In genomic region chr2:218898109-218898878, GRCh38 we compare ENCODE assay signal across 8 cellular contexts. TPM values are rescaled to one million over a fixed set of nuclear protein-coding genes. Genes with fewer than 3 reads are reported as not detected.
DNase-seq lines count a peak whose midpoint lies in the region; ATAC-seq and TF ChIP-seq lines count a peak whose summit lies in the region.

No MANE protein-coding gene starts in this region.

- TF ChIP-seq POLR2A in stomach (IDR thresholded peaks at IDR 0.05) = no peak

- H3K4me3 ChIP-seq in stomach = peak overlapping the region in 2 of 4 donors; percentile 14 to 39

- H3K27me3 Mint-ChIP-seq in nephron (ENCODE audit: low read depth) = peaks cover 97% of the 10 kb centered on the region

- peak overlapping the region; percentile 46 to 55 (median 52) for H3K4me3 Mint-ChIP-seq in nephron

- ATAC-seq in HG02870 (IDR thresholded peaks at IDR 0.05; ENCODE audit: unreplicated experiment) = peak; percentile 32

- peaks cover 36% of the 10 kb centered on the region for H3K4me1 Mint-ChIP-seq in nephron

- no peaks in the 10 kb centered on the region for H3K36me3 ChIP-seq in stomach

- H3K4me1 ChIP-seq in stomach = peaks cover 20 to 36% (median 28%) of the 10 kb centered on the region in 4 donors

- DNase-seq in DMS 273 (lab: John Stamatoyannopoulos, UW; ENCODE audit: unreplicated experiment) (peak; percentile 82), DMS 273 treated with DMSO at 0.1 percent for 48 hours (lab: John Stamatoyannopoulos, UW) (no peak), NCI-H748 treated with DMSO at 0.1 percent for 48 hours (lab: John Stamatoyannopoulos, UW) (peak; percentile 37), epidermal melanocyte (ENCODE audit: insufficient read length, low spot score) (peak; percentile 82), stomach (peak; percentile 79)
- DNase-seq in activated CD8-positive, alpha-beta memory T cell treated with anti-CD3 and anti-CD28 coated beads, Interleukin-2, amount 50 U/mL, for 24 hours (ENCODE audit: extremely low read depth) = peak; percentile 59

- 3 to 4% (median 3%) methylated on average over 43 to 52 of the region's 52 CpGs for WGBS in stomach, 5 donors

- H3K27ac ChIP-seq in stomach = no peak overlapping the region

- TF ChIP-seq EP300 in stomach (IDR thresholded peaks at IDR 0.05) = no peak

- peaks cover 8% of the 10 kb centered on the region for H3K9me3 Mint-ChIP-seq in nephron

- no peaks in the 10 kb centered on the region for H3K36me3 Mint-ChIP-seq in nephron (ENCODE audit: low read depth)

- TF ChIP-seq CTCF in nephron (IDR thresholded peaks at IDR 0.05; ENCODE audit: unreplicated experiment in 3 of 3) (peak; percentile 97 to 99 (median 98)), stomach (IDR thresholded peaks at IDR 0.05) (peak in 6 of 7 experiments; percentile 67 to 98 (median 94))

- no peaks in the 10 kb centered on the region for H3K9me3 ChIP-seq in stomach

- intact Hi-C loops in stomach (cut with DNase I; ENCODE audit: low total_unique reads) = no loop called here

- no peak overlapping the region for H3K27ac Mint-ChIP-seq in nephron

- H3K27me3 ChIP-seq in stomach = peaks cover 10 to 100% (median 68%) of the 10 kb centered on the region in 3 donors

RNA-seq across cellular contexts. Expression of gene WNT10A, which starts 17.6 kb away (rescaled TPM):
- 1 to 10 TPM in 1 of 5 donors, not detected in 4; 4.3 TPM for total RNA-seq in stomach
- 1 to 10 TPM in 1 of 3 donors, not detected in 2; 6.7 TPM for polyA plus RNA-seq in stomach

RNA-seq across cellular contexts. Expression of gene WNT6, which starts 38.7 kb away (rescaled TPM):
- total RNA-seq in stomach = 1 to 10 TPM in 2 of 5 donors, not detected in 3; 1.8 to 3.3 TPM
- 1 to 10 TPM in 1 of 3 donors, under 1 TPM in 2; 0.25 to 2.9 (median 0.76) TPM for polyA plus RNA-seq in stomach
